In the genomic region with DNA sequence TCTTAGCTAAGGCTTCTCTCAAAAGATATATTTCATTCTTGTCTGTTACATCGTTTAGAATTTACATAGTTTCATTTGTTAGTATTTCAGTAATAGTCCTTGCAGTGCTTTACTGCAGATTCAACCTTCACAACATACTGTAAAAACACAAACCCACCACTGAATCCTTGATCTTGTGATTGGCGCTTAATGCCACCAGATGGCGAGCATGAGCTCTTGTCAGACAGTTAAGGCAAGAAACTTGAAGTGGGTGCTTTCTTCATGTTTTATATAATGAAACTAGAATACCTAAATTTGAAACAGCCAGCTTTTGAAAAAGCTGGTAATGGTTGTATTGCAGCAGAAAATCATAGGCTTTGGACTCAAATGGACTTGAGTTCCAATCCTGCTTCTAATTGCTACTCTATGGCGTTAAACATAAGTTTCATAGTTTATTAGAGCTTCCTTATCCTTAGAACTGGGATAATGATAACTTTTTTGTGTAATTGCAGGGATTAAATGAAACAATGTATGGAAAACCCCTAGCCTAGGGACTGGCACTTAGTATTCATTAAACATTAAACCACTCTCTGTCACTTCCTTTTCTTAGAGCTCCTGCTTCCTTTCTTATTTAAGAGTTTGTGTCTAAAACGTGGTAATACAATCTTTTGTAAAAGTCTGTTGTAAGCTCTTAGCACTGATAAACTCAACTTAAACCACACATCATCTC, we compare ENCODE assay signal across 8 cellular contexts.
DNase-seq lines count a peak whose midpoint lies in the region; ATAC-seq and TF ChIP-seq lines count a peak whose summit lies in the region.

No MANE protein-coding gene starts in this region.

- H3K36me3 Mint-ChIP-seq in activated naive CD4-positive, alpha-beta T cell treated with anti-CD3 and anti-CD28 coated beads, Interleukin-2, amount 50 U/mL, for 24 hours, result peaks cover 10% of the 10 kb centered on the region

- no peaks in the 10 kb centered on the region for H3K27me3 ChIP-seq in gastrocnemius medialis

- H3K4me1 Mint-ChIP-seq in activated naive CD4-positive, alpha-beta T cell treated with anti-CD3 and anti-CD28 coated beads, Interleukin-2, amount 50 U/mL, for 24 hours, result peaks cover 51% of the 10 kb centered on the region

- H3K27me3 Mint-ChIP-seq in activated naive CD4-positive, alpha-beta T cell treated with anti-CD3 and anti-CD28 coated beads, Interleukin-2, amount 50 U/mL, for 24 hours, result no peaks in the 10 kb centered on the region

- no peak for TF ChIP-seq EP300 in Ishikawa (IDR thresholded peaks at IDR 0.05; ENCODE audit: borderline replicate concordance)

- H3K9me3 Mint-ChIP-seq in activated naive CD4-positive, alpha-beta T cell treated with anti-CD3 and anti-CD28 coated beads, Interleukin-2, amount 50 U/mL, for 24 hours, result no peaks in the 10 kb centered on the region

- peak overlapping the region; percentile 51 for H3K4me3 Mint-ChIP-seq in activated naive CD4-positive, alpha-beta T cell treated with anti-CD3 and anti-CD28 coated beads, Interleukin-2, amount 50 U/mL, for 24 hours

- peak overlapping the region in 1 of 4 donors; percentile 48 for H3K27ac ChIP-seq in gastrocnemius medialis

- H3K27ac Mint-ChIP-seq in activated naive CD4-positive, alpha-beta T cell treated with anti-CD3 and anti-CD28 coated beads, Interleukin-2, amount 50 U/mL, for 24 hours, result peak overlapping the region; percentile 76

- ATAC-seq in GM19438 (IDR thresholded peaks at IDR 0.05; ENCODE audit: low read depth, unreplicated experiment) (peak; percentile 60), left cardiac atrium (no peak), gastrocnemius medialis (no peak), HG03442 (IDR thresholded peaks at IDR 0.05; ENCODE audit: unreplicated experiment) (no peak)

- no peak overlapping the region for H3K4me3 ChIP-seq in gastrocnemius medialis

- in situ Hi-C loops in gastrocnemius medialis (cut with MboI; ENCODE audit: low sequenced_read_pairs in 4 of 4), result no loop called here

- no peak for TF ChIP-seq POLR2A in gastrocnemius medialis (IDR thresholded peaks at IDR 0.05)

- DNase-seq in D341Med (ENCODE audit: low spot score) (peak; percentile 44), SHP77 treated with DMSO at 0.1 percent for 48 hours (lab: John Stamatoyannopoulos, UW) (peak; percentile 0), left cardiac atrium (peak; percentile 57), gastrocnemius medialis (peak in 1 of 2 donors; percentile 13)

- intact Hi-C loops in left cardiac atrium (cut with DNase I), result no loop called here
- intact Hi-C loops in gastrocnemius medialis (cut with DNase I; ENCODE audit: low total_unique reads), result no loop called here

- peaks cover 0 to 15% of the 10 kb centered on the region in 2 donors for H3K36me3 ChIP-seq in gastrocnemius medialis

- peak in 4 of 5 experiments; percentile 33 to 72 (median 38) for TF ChIP-seq CTCF in gastrocnemius medialis (IDR thresholded peaks at IDR 0.05 in 4 of 5, conservative IDR thresholded peaks at IDR 0.05 in 1 of 5)

- H3K9me3 ChIP-seq in gastrocnemius medialis, result no peaks in the 10 kb centered on the region

- peak; percentile 37; the same call in 1 of the 2 replicates for TF ChIP-seq RAD21 in Ishikawa (IDR thresholded peaks at IDR 0.05; ENCODE audit: low read depth)

- H3K4me1 ChIP-seq in gastrocnemius medialis, result peaks cover 0 to 4% of the 10 kb centered on the region in 2 donors

TF ChIP-seq in Ishikawa, 13 proteins besides CTCF, POLR2A, EP300 and RAD21:
- TF ChIP-seq, protein P1, sequence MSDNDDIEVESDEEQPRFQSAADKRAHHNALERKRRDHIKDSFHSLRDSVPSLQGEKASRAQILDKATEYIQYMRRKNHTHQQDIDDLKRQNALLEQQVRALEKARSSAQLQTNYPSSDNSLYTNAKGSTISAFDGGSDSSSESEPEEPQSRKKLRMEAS (IDR thresholded peaks at IDR 0.05), result no peak
- no peak for TF ChIP-seq TAF1 (IDR thresholded peaks at IDR 0.05; ENCODE audit: low read depth)
- no peak for TF ChIP-seq TCF12 (IDR thresholded peaks at IDR 0.05; ENCODE audit: low read depth)
- TF ChIP-seq, protein P2, sequence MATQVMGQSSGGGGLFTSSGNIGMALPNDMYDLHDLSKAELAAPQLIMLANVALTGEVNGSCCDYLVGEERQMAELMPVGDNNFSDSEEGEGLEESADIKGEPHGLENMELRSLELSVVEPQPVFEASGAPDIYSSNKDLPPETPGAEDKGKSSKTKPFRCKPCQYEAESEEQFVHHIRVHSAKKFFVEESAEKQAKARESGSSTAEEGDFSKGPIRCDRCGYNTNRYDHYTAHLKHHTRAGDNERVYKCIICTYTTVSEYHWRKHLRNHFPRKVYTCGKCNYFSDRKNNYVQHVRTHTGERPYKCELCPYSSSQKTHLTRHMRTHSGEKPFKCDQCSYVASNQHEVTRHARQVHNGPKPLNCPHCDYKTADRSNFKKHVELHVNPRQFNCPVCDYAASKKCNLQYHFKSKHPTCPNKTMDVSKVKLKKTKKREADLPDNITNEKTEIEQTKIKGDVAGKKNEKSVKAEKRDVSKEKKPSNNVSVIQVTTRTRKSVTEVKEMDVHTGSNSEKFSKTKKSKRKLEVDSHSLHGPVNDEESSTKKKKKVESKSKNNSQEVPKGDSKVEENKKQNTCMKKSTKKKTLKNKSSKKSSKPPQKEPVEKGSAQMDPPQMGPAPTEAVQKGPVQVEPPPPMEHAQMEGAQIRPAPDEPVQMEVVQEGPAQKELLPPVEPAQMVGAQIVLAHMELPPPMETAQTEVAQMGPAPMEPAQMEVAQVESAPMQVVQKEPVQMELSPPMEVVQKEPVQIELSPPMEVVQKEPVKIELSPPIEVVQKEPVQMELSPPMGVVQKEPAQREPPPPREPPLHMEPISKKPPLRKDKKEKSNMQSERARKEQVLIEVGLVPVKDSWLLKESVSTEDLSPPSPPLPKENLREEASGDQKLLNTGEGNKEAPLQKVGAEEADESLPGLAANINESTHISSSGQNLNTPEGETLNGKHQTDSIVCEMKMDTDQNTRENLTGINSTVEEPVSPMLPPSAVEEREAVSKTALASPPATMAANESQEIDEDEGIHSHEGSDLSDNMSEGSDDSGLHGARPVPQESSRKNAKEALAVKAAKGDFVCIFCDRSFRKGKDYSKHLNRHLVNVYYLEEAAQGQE (IDR thresholded peaks at IDR 0.05; ENCODE audit: low read depth), result no peak
- TF ChIP-seq, protein P3, sequence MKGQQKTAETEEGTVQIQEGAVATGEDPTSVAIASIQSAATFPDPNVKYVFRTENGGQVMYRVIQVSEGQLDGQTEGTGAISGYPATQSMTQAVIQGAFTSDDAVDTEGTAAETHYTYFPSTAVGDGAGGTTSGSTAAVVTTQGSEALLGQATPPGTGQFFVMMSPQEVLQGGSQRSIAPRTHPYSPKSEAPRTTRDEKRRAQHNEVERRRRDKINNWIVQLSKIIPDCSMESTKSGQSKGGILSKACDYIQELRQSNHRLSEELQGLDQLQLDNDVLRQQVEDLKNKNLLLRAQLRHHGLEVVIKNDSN (IDR thresholded peaks at IDR 0.05), result no peak
- no peak for TF ChIP-seq TEAD4 (IDR thresholded peaks at IDR 0.05)
- no peak for TF ChIP-seq CEBPB (IDR thresholded peaks at IDR 0.05)
- no peak for TF ChIP-seq YY1 (IDR thresholded peaks at IDR 0.05; ENCODE audit: low read depth)
- TF ChIP-seq ZBTB7A (IDR thresholded peaks at IDR 0.05; ENCODE audit: low read depth), result no peak
- TF ChIP-seq EGR1 (IDR thresholded peaks at IDR 0.05), result no peak
- no peak for TF ChIP-seq FOXM1 (IDR thresholded peaks at IDR 0.05; ENCODE audit: borderline replicate concordance, low read depth)
- TF ChIP-seq CREB1 (IDR thresholded peaks at IDR 0.05; ENCODE audit: low read depth), result no peak
- no peak for TF ChIP-seq NFIC (IDR thresholded peaks at IDR 0.05)
TF ChIP-seq in Ishikawa: peak in this region for 0.
